ENCODE assay signal across 14 cellular contexts in the genomic region with DNA sequence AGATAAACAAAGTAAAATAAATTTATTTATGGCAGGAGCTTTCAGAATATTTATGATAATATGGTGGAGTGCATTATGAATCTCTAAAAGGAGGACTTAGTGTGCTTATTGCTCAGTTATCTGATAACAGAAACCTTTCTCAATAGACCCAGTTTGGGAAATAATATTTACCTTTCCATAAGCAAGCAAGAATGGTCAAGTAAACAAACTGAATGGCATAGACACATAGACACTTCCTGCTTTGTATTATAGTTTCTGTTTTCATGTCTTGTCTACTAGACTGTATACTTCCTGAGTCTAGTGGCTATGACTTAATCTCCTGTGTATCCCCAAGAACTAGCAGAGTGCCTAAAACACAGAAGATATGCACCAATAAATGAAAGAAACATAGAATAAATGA.
DNase-seq lines count a peak whose midpoint lies in the region; ATAC-seq, FAIRE-seq and TF ChIP-seq lines count a peak whose summit lies in the region.
"Had no signal": no experiment of that assay in that cellular context is flagged by ENCODE, and none has a peak within 500 bp of the region (broad histone marks: within the 10 kb centered on the region; RNA-seq: fewer than 3 reads in every experiment).

No MANE protein-coding gene starts in this region.

- ATAC-seq in GM18508 (IDR thresholded peaks at IDR 0.05; ENCODE audit: insufficient read depth, unreplicated experiment) (peak; percentile 34), GM21515 (IDR thresholded peaks at IDR 0.05; ENCODE audit: unreplicated experiment) (peak; percentile 67), HG03342 (IDR thresholded peaks at IDR 0.05; ENCODE audit: unreplicated experiment) (peak; percentile 57), HG03045 (IDR thresholded peaks at IDR 0.05; ENCODE audit: unreplicated experiment) (no peak)

- H2AFZ ChIP-seq in endothelial cell of umbilical vein (ENCODE audit: low read depth, low read length) = no peak overlapping the region
- H2AFZ ChIP-seq: GM23248 had no signal

- POLR2A ChIA-PET in endothelial cell of umbilical vein (lab: Charles Lee) = no interaction called here

- no peak overlapping the region for H3K4me3 Mint-ChIP-seq in Calu3 (ENCODE audit: low read depth, unreplicated experiment)
- H3K4me3 Mint-ChIP-seq: activated naive CD4-positive, alpha-beta T cell treated with anti-CD3 and anti-CD28 coated beads for 36 hours had no signal

- H3K9me1 ChIP-seq in endothelial cell of umbilical vein (replicated peaks; ENCODE audit: control insufficient read depth, extremely low read depth, insufficient read depth, low read length) = no peaks in the 10 kb centered on the region

- H3K9me3 Mint-ChIP-seq in Calu3 (ENCODE audit: low read depth, unreplicated experiment) = no peaks in the 10 kb centered on the region
- H3K9me3 Mint-ChIP-seq: activated naive CD4-positive, alpha-beta T cell treated with anti-CD3 and anti-CD28 coated beads for 36 hours had no signal

- TF ChIP-seq POLR2A in endothelial cell of umbilical vein (IDR thresholded peaks at IDR 0.05; ENCODE audit: low read depth, low read length) = no peak

- BruUV-seq in endothelial cell of umbilical vein (replicated peaks; lab: Mats Ljungman, UMichigan) (no TSS peak), Calu3 (replicated peaks; lab: Mats Ljungman, UMichigan) (no TSS peak)

- TF ChIP-seq CTCF in endothelial cell of umbilical vein (IDR thresholded peaks at IDR 0.05; ENCODE audit: extremely low read depth in 1 of 2, insufficient read depth in 1 of 2, low read depth in 1 of 2, low read length in 2 of 2) = no peak
- no peak for TF ChIP-seq CTCF in Calu3 (IDR thresholded peaks at IDR 0.05; ENCODE audit: unreplicated experiment)

- peak overlapping the region; percentile 16 for H3K4me2 ChIP-seq in endothelial cell of umbilical vein (ENCODE audit: insufficient read depth, low read length)

- CTCF ChIA-PET in endothelial cell of umbilical vein (lab: Charles Lee) = no interaction called here
- CTCF ChIA-PET in Calu3 (lab: Charles Lee) = no interaction called here

- no peaks in the 10 kb centered on the region for H3K36me3 ChIP-seq in endothelial cell of umbilical vein (ENCODE audit: control insufficient read depth in 2 of 2, extremely low read depth in 1 of 2, insufficient read depth in 2 of 2, low read length in 2 of 2)
- H3K36me3 ChIP-seq: tibial artery had no signal

- no peak overlapping the region for H3K27ac Mint-ChIP-seq in Calu3 (ENCODE audit: unreplicated experiment)
- H3K27ac Mint-ChIP-seq: activated naive CD4-positive, alpha-beta T cell treated with anti-CD3 and anti-CD28 coated beads for 36 hours had no signal

- H3K4me1 Mint-ChIP-seq in Calu3 (ENCODE audit: low read depth, unreplicated experiment) = peaks cover 11% of the 10 kb centered on the region

- no peaks in the 10 kb centered on the region for H3K36me3 Mint-ChIP-seq in Calu3 (ENCODE audit: insufficient read depth, unreplicated experiment)

- DNase-seq in endothelial cell of umbilical vein (ENCODE audit: low read depth, low spot score) (no peak), RPMI8226 (no peak), GDM1 (lab: John Stamatoyannopoulos, UW) (no peak), Calu3 (no peak)
- DNase-seq: activated naive CD4-positive, alpha-beta T cell treated with anti-CD3 and anti-CD28 coated beads for 36 hours; effector memory CD4-positive, alpha-beta T cell; GM23248; stimulated activated CD4-positive, alpha-beta T cell treated with anti-CD3 and anti-CD28 coated beads, Interleukin-2, amount 100 ng/mL, for 48 hours; tibial artery had no signal

- H3K27me3 Mint-ChIP-seq in Calu3 (ENCODE audit: unreplicated experiment) = no peaks in the 10 kb centered on the region

- H3K9me3 ChIP-seq in endothelial cell of umbilical vein (replicated peaks; ENCODE audit: control insufficient read depth, insufficient read depth, low read length) = no peaks in the 10 kb centered on the region
- H3K9me3 ChIP-seq: tibial artery had no signal

- intact Hi-C loops in endothelial cell of umbilical vein (cut with micrococcal nuclease) = no loop called here
- intact Hi-C loops in Calu3 (cut with micrococcal nuclease; ENCODE audit: unreplicated experiment) = loop anchor here (10.0 kb wide), 1 partner anchor 135 kb away; no protein-coding TSS in a partner anchor

- peaks cover 22% of the 10 kb centered on the region for H3K4me1 ChIP-seq in endothelial cell of umbilical vein (ENCODE audit: control insufficient read depth, extremely low read depth, insufficient read depth, low read length)

- H3K27ac ChIP-seq in endothelial cell of umbilical vein (ENCODE audit: insufficient read depth, low read depth, low read length) = no peak overlapping the region
- H3K27ac ChIP-seq: GM23248, tibial artery had no signal

- H3K79me2 ChIP-seq in endothelial cell of umbilical vein (ENCODE audit: control insufficient read depth, insufficient read depth, low read length) = no peaks in the 10 kb centered on the region

- H4K20me1 ChIP-seq in endothelial cell of umbilical vein (replicated peaks; ENCODE audit: control insufficient read depth, extremely low read depth, insufficient read depth, low read length) = no peaks in the 10 kb centered on the region

- no peak overlapping the region for H3K4me3 ChIP-seq in endothelial cell of umbilical vein (replicated peaks in 1 of 3; ENCODE audit: insufficient read depth in 1 of 3, low read depth in 1 of 3, low read length in 3 of 3)
- H3K4me3 ChIP-seq: GM23248, tibial artery had no signal

- dilution Hi-C loops in endothelial cell of umbilical vein (cut with MboI; ENCODE audit: extremely low pct_ligation_motif_present, low sequenced_read_pairs) = no loop called here

- FAIRE-seq in endothelial cell of umbilical vein (lab: Jason Lieb, UNC) = no peak
- FAIRE-seq: D721Med had no signal

- peaks cover 6 to 7% of the 10 kb centered on the region in 2 experiments for H3K27me3 ChIP-seq in endothelial cell of umbilical vein (ENCODE audit: control insufficient read depth in 2 of 2, insufficient read depth in 2 of 2, low read length in 2 of 2)
- H3K27me3 ChIP-seq: tibial artery had no signal

- H3K9ac ChIP-seq in endothelial cell of umbilical vein (replicated peaks; ENCODE audit: extremely low read depth, insufficient read depth, low read length) = no peak overlapping the region
- H3K9ac ChIP-seq: GM23248 had no signal

TF ChIP-seq in endothelial cell of umbilical vein, 7 proteins besides CTCF, POLR2A, EP300 and RAD21:
- TF ChIP-seq FOS (IDR thresholded peaks at IDR 0.05; ENCODE audit: borderline replicate concordance, insufficient read depth, low read length) = peak; percentile 11
- TF ChIP-seq JUN (IDR thresholded peaks at IDR 0.05; ENCODE audit: borderline replicate concordance, insufficient read depth, insufficient read length, low read depth) = no peak
